Comparison of ENCODE assay signal across 12 cellular contexts in genomic region chr16:29641561-29641960, GRCh38. TPM values are rescaled to one million over a fixed set of nuclear protein-coding genes. Genes with fewer than 3 reads are reported as not detected.
DNase-seq lines count a peak whose midpoint lies in the region; ATAC-seq and TF ChIP-seq lines count a peak whose summit lies in the region.
"Had no signal": no experiment of that assay in that cellular context is flagged by ENCODE, and none has a peak within 500 bp of the region (broad histone marks: within the 10 kb centered on the region; RNA-seq: fewer than 3 reads in every experiment).

No MANE protein-coding gene starts in this region.

- no peak overlapping the region for H3K4me3 ChIP-seq in Jurkat, Clone E6-1 (ENCODE audit: low read length)
- H3K4me3 ChIP-seq in tibial nerve, result no peak overlapping the region
- H3K4me3 ChIP-seq: SJCRH30 had no signal

- peaks cover 38% of the 10 kb centered on the region for H3K4me1 Mint-ChIP-seq in activated naive CD8-positive, alpha-beta T cell treated with anti-CD3 and anti-CD28 coated beads, Interleukin-2, amount 50 U/mL, for 24 hours
- peaks cover 5% of the 10 kb centered on the region for H3K4me1 Mint-ChIP-seq in nephron

- H3K27me3 ChIP-seq in tibial nerve, result no peaks in the 10 kb centered on the region
- H3K27me3 ChIP-seq: SJCRH30 had no signal

- H3K36me3 ChIP-seq in tibial nerve, result no peaks in the 10 kb centered on the region
- H3K36me3 ChIP-seq: SJCRH30 had no signal

- H3K36me3 Mint-ChIP-seq in activated naive CD8-positive, alpha-beta T cell treated with anti-CD3 and anti-CD28 coated beads, Interleukin-2, amount 50 U/mL, for 24 hours (ENCODE audit: low read depth), result no peaks in the 10 kb centered on the region
- H3K36me3 Mint-ChIP-seq in nephron (ENCODE audit: low read depth), result no peaks in the 10 kb centered on the region

- peak; percentile 17 for DNase-seq in G401 (ENCODE audit: low spot score)
- peak; percentile 37 for DNase-seq in Jurkat, Clone E6-1 (ENCODE audit: low read depth, low spot score)
- DNase-seq in activated naive CD8-positive, alpha-beta T cell treated with anti-CD3 and anti-CD28 coated beads, Interleukin-2, amount 50 U/mL, for 24 hours, result no peak
- DNase-seq in NCI-H2196 (lab: John Stamatoyannopoulos, UW; ENCODE audit: unreplicated experiment), result no peak
- DNase-seq in tibial nerve (ENCODE audit: low spot score in 2 of 2), result no peak
- DNase-seq in NCI-H1694 treated with DMSO at 0.1 percent for 48 hours (lab: John Stamatoyannopoulos, UW), result no peak
- DNase-seq: activated effector memory CD4-positive, alpha-beta T cell treated with Interleukin-2 at 50 U/mL for 16 hours; KG1; mammary epithelial cell; stimulated activated CD4-positive, alpha-beta T cell treated with anti-CD3 and anti-CD28 coated beads, Interleukin-2, amount 100 ng/mL, for 24 hours had no signal

- WGBS in tibial nerve, 2 donors, result 60 to 68% methylated on average over 3 of the region's 3 CpGs

- no peak for TF ChIP-seq POLR2A in tibial nerve (IDR thresholded peaks at IDR 0.05)

- H3K27me3 Mint-ChIP-seq in activated naive CD8-positive, alpha-beta T cell treated with anti-CD3 and anti-CD28 coated beads, Interleukin-2, amount 50 U/mL, for 24 hours, result no peaks in the 10 kb centered on the region
- peaks cover 3% of the 10 kb centered on the region for H3K27me3 Mint-ChIP-seq in nephron (ENCODE audit: low read depth)

- peak in 2 of 3 experiments; percentile 12 to 33 for TF ChIP-seq CTCF in nephron (IDR thresholded peaks at IDR 0.05; ENCODE audit: unreplicated experiment in 3 of 3)
- TF ChIP-seq CTCF in tibial nerve (IDR thresholded peaks at IDR 0.05), result no peak

- in situ Hi-C loops in G401 (cut with HindIII; ENCODE audit: low sequenced_read_pairs), result no loop called here

- H3K27ac ChIP-seq in tibial nerve, result no peak overlapping the region
- H3K27ac ChIP-seq: SJCRH30 had no signal

- H3K9me3 ChIP-seq in tibial nerve, result no peaks in the 10 kb centered on the region
- H3K9me3 ChIP-seq: SJCRH30 had no signal

- peak; percentile 53 for ATAC-seq in activated naive CD8-positive, alpha-beta T cell treated with anti-CD3 and anti-CD28 coated beads, Interleukin-2, amount 50 U/mL, for 24 hours

- TF ChIP-seq EP300 in tibial nerve (IDR thresholded peaks at IDR 0.05), result no peak

- no peak overlapping the region for H3K4me3 Mint-ChIP-seq in activated naive CD8-positive, alpha-beta T cell treated with anti-CD3 and anti-CD28 coated beads, Interleukin-2, amount 50 U/mL, for 24 hours
- H3K4me3 Mint-ChIP-seq in nephron, result no peak overlapping the region

- H3K27ac Mint-ChIP-seq in activated naive CD8-positive, alpha-beta T cell treated with anti-CD3 and anti-CD28 coated beads, Interleukin-2, amount 50 U/mL, for 24 hours, result peak overlapping the region; percentile 62
- H3K27ac Mint-ChIP-seq in nephron, result peak overlapping the region in 1 of 3 experiments; percentile 67

- H3K4me1 ChIP-seq in tibial nerve, result no peaks in the 10 kb centered on the region
- H3K4me1 ChIP-seq: SJCRH30 had no signal

- H3K9me3 Mint-ChIP-seq in activated naive CD8-positive, alpha-beta T cell treated with anti-CD3 and anti-CD28 coated beads, Interleukin-2, amount 50 U/mL, for 24 hours, result no peaks in the 10 kb centered on the region
- H3K9me3 Mint-ChIP-seq in nephron, result no peaks in the 10 kb centered on the region

RNA-seq across cellular contexts. Expression of gene SPN, which starts 21.5 kb away (rescaled TPM):
- 0.37 TPM in 1 of 2 replicates, not detected in the other for total RNA-seq in G401 (2014; rRNA removed; shearing (Covaris generic))
- 65.0 TPM for polyA plus RNA-seq in Jurkat, Clone E6-1 (2012; ENCODE audit: insufficient read depth, insufficient read length)
- 1 to 10 TPM; 1.1 to 1.5 (median 1.3) TPM for total RNA-seq in tibial nerve
- total RNA-seq: mammary epithelial cell had no signal
- polyA plus RNA-seq: mammary epithelial cell had no signal

RNA-seq across cellular contexts. Expression of gene QPRT, which starts 37.4 kb away (rescaled TPM):
- total RNA-seq in G401 (2014; rRNA removed; shearing (Covaris generic)), result 96.6 and 105 TPM in 2 replicates
- 39.9 TPM for polyA plus RNA-seq in Jurkat, Clone E6-1 (2012; ENCODE audit: insufficient read depth, insufficient read length)
- total RNA-seq in tibial nerve, result 10 to 100 TPM; 15.3 to 50.4 (median 38.5) TPM

Comparison
In these comparisons a context has a peak if more than half of its experiments do, and no peak if none do; other contexts are left out.
1. DNase-seq: peak in G401 (single experiment) and Jurkat, Clone E6-1 (single experiment); none in activated naive CD8-positive, alpha-beta T cell treated with anti-CD3 and anti-CD28 coated beads, Interleukin-2, amount 50 U/mL, for 24 hours (single experiment), NCI-H2196 (single experiment), tibial nerve (0 of 2) and NCI-H1694 treated with DMSO at 0.1 percent for 48 hours (single experiment).
2. CTCF ChIP-seq: peak in nephron (2 of 3); none in tibial nerve (0 of 5).